In genomic region chr1:87236585-87236984, GRCh38 we compare ENCODE assay signal across 12 cellular contexts.
"Had no signal": no experiment of that assay in that cellular context is flagged by ENCODE, and none has a peak within 500 bp of the region (broad histone marks: within the 10 kb centered on the region; RNA-seq: fewer than 3 reads in every experiment).

No MANE protein-coding gene starts in this region.

- H3K9me3 ChIP-seq: gastrocnemius medialis, testis, upper lobe of right lung had no signal

- H3K4me1 Mint-ChIP-seq: activated naive CD8-positive, alpha-beta T cell treated with anti-CD3 and anti-CD28 coated beads, Interleukin-2, amount 10 ng/mL, durations not matched to agents 7 days and 5 days had no signal

- H3K4me1 ChIP-seq: gastrocnemius medialis, testis, upper lobe of right lung had no signal

- H3K27ac Mint-ChIP-seq: activated naive CD8-positive, alpha-beta T cell treated with anti-CD3 and anti-CD28 coated beads, Interleukin-2, amount 10 ng/mL, durations not matched to agents 7 days and 5 days; stimulated activated naive CD8-positive, alpha-beta T cell treated with anti-CD3 and anti-CD28 coated beads, Interleukin-15, Interleukin-2, amounts not matched to agents 100 ng/mL and 50 ng/mL, for 24 hours; T-helper 1 cell treated with Interleukin-12 subunit alpha and Interleukin-12 subunit beta and Interleukin-4 antibody, amounts not matched to agents 30 μg/mL and 1 μg/mL, for 36 hours had no signal

- H3K9me3 Mint-ChIP-seq: activated naive CD8-positive, alpha-beta T cell treated with anti-CD3 and anti-CD28 coated beads, Interleukin-2, amount 10 ng/mL, durations not matched to agents 7 days and 5 days; stimulated activated naive CD8-positive, alpha-beta T cell treated with anti-CD3 and anti-CD28 coated beads, Interleukin-15, Interleukin-2, amounts not matched to agents 100 ng/mL and 50 ng/mL, for 24 hours; T-helper 1 cell treated with Interleukin-12 subunit alpha and Interleukin-12 subunit beta and Interleukin-4 antibody, amounts not matched to agents 30 μg/mL and 1 μg/mL, for 36 hours had no signal

- DNase-seq: activated CD4-positive, alpha-beta T cell treated with anti-CD3 and anti-CD28 coated beads, Interleukin-2, amount 50 U/mL, for 1 hour; activated CD4-positive, CD25-positive, alpha-beta regulatory T cell; activated naive CD8-positive, alpha-beta T cell treated with anti-CD3 and anti-CD28 coated beads, Interleukin-2, amount 10 ng/mL, durations not matched to agents 7 days and 5 days; activated T-cell treated with anti-CD3 and anti-CD28 coated beads, Interleukin-2, amount 50 U/mL, for 48 hours; anterior cingulate cortex; gastrocnemius medialis; stimulated activated CD4-positive, alpha-beta T cell treated with anti-CD3 and anti-CD28 coated beads, Interleukin-12 subunit alpha, Interleukin-12 subunit beta, amount 100 ng/mL, for 4 hours; testis; upper lobe of right lung had no signal

- H3K27ac ChIP-seq: gastrocnemius medialis, testis, upper lobe of right lung had no signal

- H3K4me3 ChIP-seq: gastrocnemius medialis, testis, upper lobe of right lung had no signal

- H3K36me3 Mint-ChIP-seq: activated naive CD8-positive, alpha-beta T cell treated with anti-CD3 and anti-CD28 coated beads, Interleukin-2, amount 10 ng/mL, durations not matched to agents 7 days and 5 days had no signal

- H3K27me3 ChIP-seq: gastrocnemius medialis, testis, upper lobe of right lung had no signal

- H3K4me3 Mint-ChIP-seq: activated naive CD8-positive, alpha-beta T cell treated with anti-CD3 and anti-CD28 coated beads, Interleukin-2, amount 10 ng/mL, durations not matched to agents 7 days and 5 days; stimulated activated naive CD8-positive, alpha-beta T cell treated with anti-CD3 and anti-CD28 coated beads, Interleukin-15, Interleukin-2, amounts not matched to agents 100 ng/mL and 50 ng/mL, for 24 hours; T-helper 1 cell treated with Interleukin-12 subunit alpha and Interleukin-12 subunit beta and Interleukin-4 antibody, amounts not matched to agents 30 μg/mL and 1 μg/mL, for 36 hours had no signal

- ATAC-seq: esophagus mucosa, gastrocnemius medialis, upper lobe of right lung had no signal

- H3K36me3 ChIP-seq: gastrocnemius medialis, upper lobe of right lung had no signal
